ENCODE assay signal across 8 cellular contexts in genomic region chr4:54064317-54065275, GRCh38. TPM values are rescaled to one million over a fixed set of nuclear protein-coding genes. Genes with fewer than 3 reads are reported as not detected.
DNase-seq lines count a peak whose midpoint lies in the region; ATAC-seq and TF ChIP-seq lines count a peak whose summit lies in the region.

Gene CHIC2, minus strand, starts transcription at chr4:54064605. Its CDS starts 305 bp downstream, at chr4:54064300.

- TF ChIP-seq CTCF in left ventricle myocardium inferior (IDR thresholded peaks at IDR 0.05; ENCODE audit: borderline replicate concordance), result no peak
- no peak for TF ChIP-seq CTCF in progenitor cell of endocrine pancreas (IDR thresholded peaks at IDR 0.05; ENCODE audit: unreplicated experiment)
- TF ChIP-seq CTCF in upper lobe of right lung (IDR thresholded peaks at IDR 0.05), result no peak

- H3K36me3 ChIP-seq in left ventricle myocardium inferior (no peaks in the 10 kb centered on the region), upper lobe of right lung (no peaks in the 10 kb centered on the region)

- peaks cover 3% of the 10 kb centered on the region for H3K9me3 ChIP-seq in left ventricle myocardium inferior (replicated peaks)
- no peaks in the 10 kb centered on the region for H3K9me3 ChIP-seq in upper lobe of right lung

- H3K4me1 ChIP-seq in left ventricle myocardium inferior (peaks cover 75% of the 10 kb centered on the region), upper lobe of right lung (peaks cover 45% of the 10 kb centered on the region)

- no peaks in the 10 kb centered on the region for H3K36me3 Mint-ChIP-seq in progenitor cell of endocrine pancreas (ENCODE audit: insufficient read depth)

- H3K27ac ChIP-seq in left ventricle myocardium inferior (replicated peaks) (peak within 1 kb of the TSS; percentile 96), upper lobe of right lung (peak within 1 kb of the TSS; percentile 98)

- H3K27me3 ChIP-seq in left ventricle myocardium inferior (ENCODE audit: low read depth) (no peaks in the 10 kb centered on the region), upper lobe of right lung (no peaks in the 10 kb centered on the region)

- H3K4me3 ChIP-seq in left ventricle myocardium inferior (peak within 1 kb of the TSS; percentile 99), upper lobe of right lung (peak within 1 kb of the TSS; percentile 92)

- peak; percentile 58 for DNase-seq in NCI-H187 treated with DMSO at 0.1 percent for 48 hours (lab: John Stamatoyannopoulos, UW)
- peak; percentile 90 to 99 (median 96) for DNase-seq in T-helper 2 cell
- DNase-seq in amygdala (lab: John Stamatoyannopoulos, UW), result peak; percentile 36 to 94 (median 82)
- peak; percentile 96 for DNase-seq in left ventricle myocardium inferior
- DNase-seq in progenitor cell of endocrine pancreas (ENCODE audit: low spot score, unreplicated experiment), result peak; percentile 89
- DNase-seq in upper lobe of right lung, result peak; percentile 98

- ATAC-seq in GM18502 (IDR thresholded peaks at IDR 0.05; ENCODE audit: poor library complexity, unreplicated experiment) (peak; percentile 96), HG02943 (IDR thresholded peaks at IDR 0.05; ENCODE audit: low read depth, unreplicated experiment) (peak; percentile 97), upper lobe of right lung (peak; percentile 98)

- H3K9me3 Mint-ChIP-seq in progenitor cell of endocrine pancreas (ENCODE audit: low read depth), result no peaks in the 10 kb centered on the region

- intact Hi-C loops in left ventricle myocardium inferior (cut with micrococcal nuclease), result no loop called here
- intact Hi-C loops in upper lobe of right lung (cut with DNase I), result no loop called here

- peaks cover 13% of the 10 kb centered on the region for H3K27me3 Mint-ChIP-seq in progenitor cell of endocrine pancreas

- H3K27ac Mint-ChIP-seq in progenitor cell of endocrine pancreas, result peak within 1 kb of the TSS; percentile 95

- H3K4me3 Mint-ChIP-seq in progenitor cell of endocrine pancreas (ENCODE audit: low read depth), result peak within 1 kb of the TSS; percentile 91

- peaks cover 22% of the 10 kb centered on the region for H3K4me1 Mint-ChIP-seq in progenitor cell of endocrine pancreas (ENCODE audit: low read depth)

RNA-seq across cellular contexts. Expression of gene CHIC2, which starts in this region (rescaled TPM):
- total RNA-seq in left ventricle myocardium inferior (9.1 TPM), progenitor cell of endocrine pancreas (15.6 and 15.9 TPM in 2 replicates), upper lobe of right lung (28.7 TPM)

Comparison
In these comparisons a context has a peak if more than half of its experiments do, and no peak if none do; other contexts are left out.
1. Peak in every context shown above with its lines: DNase-seq, ATAC-seq, H3K4me3 ChIP-seq and H3K27ac ChIP-seq.